In the genomic region with DNA sequence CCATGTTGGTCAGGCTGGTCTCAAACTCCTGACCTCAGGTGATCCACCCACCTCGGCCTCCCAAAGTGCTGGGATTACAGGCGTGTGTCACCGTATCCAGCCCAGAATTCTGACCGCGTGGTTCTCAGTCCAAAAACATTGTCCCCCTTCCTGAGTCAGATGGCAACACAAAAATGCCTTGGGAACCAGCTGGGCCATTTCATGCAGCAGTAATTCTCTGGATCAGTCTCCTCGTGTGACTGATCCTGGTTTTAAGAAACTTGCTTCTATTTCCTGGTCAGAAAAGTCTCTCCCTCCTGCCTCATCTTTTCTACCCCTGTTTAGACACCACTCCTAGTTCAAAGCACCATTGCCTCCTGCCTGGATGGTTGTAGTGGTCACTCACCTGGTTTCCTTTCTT, we compare ENCODE assay signal across 7 cellular contexts.
"Had no signal": no experiment of that assay in that cellular context is flagged by ENCODE, and none has a peak within 500 bp of the region (broad histone marks: within the 10 kb centered on the region; RNA-seq: fewer than 3 reads in every experiment).

No MANE protein-coding gene starts in this region.

- ATAC-seq: GM23338, HepG2 had no signal

- H3K27ac ChIP-seq: KMS-11 had no signal

- DNase-seq: H9, HCEC 1CT, Karpas-422, KBM-7 had no signal
